ENCODE assay signal across 16 cellular contexts in genomic region chr1:64963466-64963865, GRCh38. TPM values are rescaled to one million over a fixed set of nuclear protein-coding genes. Genes with fewer than 3 reads are reported as not detected.
DNase-seq lines count a peak whose midpoint lies in the region; ATAC-seq, FAIRE-seq and TF ChIP-seq lines count a peak whose summit lies in the region.
"Had no signal": no experiment of that assay in that cellular context is flagged by ENCODE, and none has a peak within 500 bp of the region (broad histone marks: within the 10 kb centered on the region; RNA-seq: fewer than 3 reads in every experiment).

No MANE protein-coding gene starts in this region.

- H3K36me3 Mint-ChIP-seq in CD8-positive, alpha-beta T cell, result peaks cover 16% of the 10 kb centered on the region
- H3K36me3 Mint-ChIP-seq in endothelial cell (ENCODE audit: low read depth, unreplicated experiment), result peaks cover 13% of the 10 kb centered on the region

- peaks cover 49% of the 10 kb centered on the region for H3K79me2 ChIP-seq in SU-DHL-6 (ENCODE audit: insufficient read depth, low read length)

- H3K4me3 ChIP-seq in A549, result peak overlapping the region; percentile 86; the same call in 2 of the 3 replicates
- no peak overlapping the region for H3K4me3 ChIP-seq in CD8-positive, alpha-beta T cell (ENCODE audit: low read depth, low read length)
- H3K4me3 ChIP-seq in SU-DHL-6 (ENCODE audit: insufficient read depth, low read length, poor library complexity, severe bottlenecking), result no peak overlapping the region
- H3K4me3 ChIP-seq: ascending aorta, esophagus muscularis mucosa had no signal

- no peaks in the 10 kb centered on the region for H3K9me3 Mint-ChIP-seq in CD8-positive, alpha-beta T cell
- H3K9me3 Mint-ChIP-seq in endothelial cell (ENCODE audit: unreplicated experiment), result no peaks in the 10 kb centered on the region

- peaks cover 68% of the 10 kb centered on the region for H3K4me1 ChIP-seq in A549
- peaks cover 78% of the 10 kb centered on the region for H3K4me1 ChIP-seq in CD8-positive, alpha-beta T cell (ENCODE audit: insufficient read depth, low read length)
- H3K4me1 ChIP-seq: BE2C had no signal

- peak overlapping the region; percentile 15 for H3K27ac Mint-ChIP-seq in CD8-positive, alpha-beta T cell
- no peak overlapping the region for H3K27ac Mint-ChIP-seq in endothelial cell (ENCODE audit: unreplicated experiment)

- DNase-seq in A549 (ENCODE audit: low read depth in 1 of 2, low spot score in 1 of 2) (no peak), endothelial cell (ENCODE audit: low spot score) (no peak), NCI-H1092 treated with DMSO at 0.1 percent for 48 hours (lab: John Stamatoyannopoulos, UW) (no peak), DMS153 (lab: John Stamatoyannopoulos, UW) (no peak), NCI-H69 (lab: John Stamatoyannopoulos, UW) (no peak)
- DNase-seq in CD8-positive, alpha-beta T cell, result no peak
- DNase-seq: BE2C; cortex of kidney; heart left ventricle; kidney glomerular epithelial cell; stimulated activated CD4-positive, alpha-beta T cell treated with anti-CD3 and anti-CD28 coated beads, Interleukin-12 subunit alpha, Interleukin-12 subunit beta, amount 100 ng/mL, for 4 hours had no signal

- H3K27ac ChIP-seq in A549 (no peak overlapping the region), SU-DHL-6 (ENCODE audit: low read depth, low read length) (no peak overlapping the region)
- H3K27ac ChIP-seq in CD8-positive, alpha-beta T cell (ENCODE audit: low read depth, low read length), result no peak overlapping the region
- H3K27ac ChIP-seq: ascending aorta, esophagus muscularis mucosa, heart left ventricle, RWPE1 had no signal

- peaks cover 80% of the 10 kb centered on the region for H3K4me1 Mint-ChIP-seq in CD8-positive, alpha-beta T cell (ENCODE audit: low read depth)
- peaks cover 62% of the 10 kb centered on the region for H3K4me1 Mint-ChIP-seq in endothelial cell (ENCODE audit: unreplicated experiment)

- POLR2A ChIA-PET in A549 (lab: Yijun Ruan, JAX), result no interaction called here
- POLR2A ChIA-PET in CD8-positive, alpha-beta T cell (lab: Charles Lee), result interaction anchor here (2.0 kb wide), 1 partner anchor 86 kb away, joined by 11 read pairs; no protein-coding TSS in a partner anchor

- peak overlapping the region; percentile 84 for H3K4me3 Mint-ChIP-seq in CD8-positive, alpha-beta T cell
- H3K4me3 Mint-ChIP-seq in endothelial cell (ENCODE audit: unreplicated experiment), result peak overlapping the region; percentile 72

- TF ChIP-seq RAD21 in A549 (conservative IDR thresholded peaks at IDR 0.05 in 1 of 2, IDR thresholded peaks at IDR 0.05 in 1 of 2), result no peak

- no peaks in the 10 kb centered on the region for H3K36me3 ChIP-seq in CD8-positive, alpha-beta T cell (ENCODE audit: insufficient read depth, low read length)
- no peaks in the 10 kb centered on the region for H3K36me3 ChIP-seq in SU-DHL-6 (ENCODE audit: low read length)
- H3K36me3 ChIP-seq: ascending aorta, BE2C, esophagus muscularis mucosa had no signal

- no peak overlapping the region for H2AFZ ChIP-seq in SU-DHL-6 (ENCODE audit: low read depth, low read length, severe bottlenecking)

- no peaks in the 10 kb centered on the region for H3K27me3 Mint-ChIP-seq in CD8-positive, alpha-beta T cell (ENCODE audit: low read depth)
- peaks cover 8% of the 10 kb centered on the region for H3K27me3 Mint-ChIP-seq in endothelial cell (ENCODE audit: unreplicated experiment)

- no peaks in the 10 kb centered on the region for H3K9me2 ChIP-seq in SU-DHL-6 (replicated peaks; ENCODE audit: insufficient read depth, low read length)

- H4K20me1 ChIP-seq in SU-DHL-6 (ENCODE audit: low read depth, low read length), result peaks cover 52% of the 10 kb centered on the region

- H3K9me3 ChIP-seq in A549 (no peaks in the 10 kb centered on the region), SU-DHL-6 (ENCODE audit: insufficient read depth, low read length) (no peaks in the 10 kb centered on the region)
- no peaks in the 10 kb centered on the region for H3K9me3 ChIP-seq in CD8-positive, alpha-beta T cell (ENCODE audit: low read length)
- H3K9me3 ChIP-seq: ascending aorta, BE2C, esophagus muscularis mucosa, heart left ventricle had no signal

- no peak for FAIRE-seq in A549 (lab: Jason Lieb, UNC)

- WGBS in A549 (ENCODE audit: missing lambda C conversion rate), result 94% methylated on average over 5 of the region's 5 CpGs

- no peak overlapping the region for H3K9ac ChIP-seq in SU-DHL-6 (ENCODE audit: low read length)

- H3K27me3 ChIP-seq in CD8-positive, alpha-beta T cell (ENCODE audit: insufficient read depth, low read length), result no peaks in the 10 kb centered on the region
- no peaks in the 10 kb centered on the region for H3K27me3 ChIP-seq in SU-DHL-6 (ENCODE audit: low read length)
- H3K27me3 ChIP-seq: ascending aorta, BE2C, esophagus muscularis mucosa, heart left ventricle had no signal

- CTCF ChIA-PET in A549 (lab: Yijun Ruan, JAX), result no interaction called here
- CTCF ChIA-PET in CD8-positive, alpha-beta T cell (lab: Charles Lee), result interaction anchor here (2.6 kb wide), 1 partner anchor 112 kb away, joined by 11 read pairs; no protein-coding TSS in a partner anchor

- intact Hi-C loops in CD8-positive, alpha-beta T cell (cut with DNase I, micrococcal nuclease), result loop anchor here (2.0 to 10.0 kb wide), 4 partner anchors 15 to 1369 kb away; partner anchors contain the start of genes PGM1 (in 1 of the 2) and RAVER2 (in 1 of the 2)

- TF ChIP-seq CTCF in A549 (IDR thresholded peaks at IDR 0.05) (no peak), SU-DHL-6 (IDR thresholded peaks at IDR 0.05; ENCODE audit: insufficient read depth, low read length, poor library complexity, severe bottlenecking) (no peak), endothelial cell (IDR thresholded peaks at IDR 0.05; ENCODE audit: unreplicated experiment) (no peak)
- TF ChIP-seq CTCF in CD8-positive, alpha-beta T cell (IDR thresholded peaks at IDR 0.05), result no peak

- TF ChIP-seq EP300 in A549 (IDR thresholded peaks at IDR 0.05), result no peak

- H3F3A ChIP-seq in SU-DHL-6 (ENCODE audit: insufficient read depth), result no peaks in the 10 kb centered on the region

- H3K4me2 ChIP-seq in A549, result peak overlapping the region; percentile 68
- H3K4me2 ChIP-seq in SU-DHL-6 (ENCODE audit: low read depth, low read length, poor library complexity, severe bottlenecking), result peak overlapping the region; percentile 6

- no peak for TF ChIP-seq POLR2A in A549 (IDR thresholded peaks at IDR 0.05; ENCODE audit: low read length)

- ATAC-seq in A549 (no peak), HG02588 (IDR thresholded peaks at IDR 0.05; ENCODE audit: unreplicated experiment) (no peak)
- no peak for ATAC-seq in CD8-positive, alpha-beta T cell
- ATAC-seq: heart left ventricle had no signal

TF ChIP-seq in A549, 52 proteins besides CTCF, POLR2A, EP300 and RAD21:
- TF ChIP-seq, protein P1, sequence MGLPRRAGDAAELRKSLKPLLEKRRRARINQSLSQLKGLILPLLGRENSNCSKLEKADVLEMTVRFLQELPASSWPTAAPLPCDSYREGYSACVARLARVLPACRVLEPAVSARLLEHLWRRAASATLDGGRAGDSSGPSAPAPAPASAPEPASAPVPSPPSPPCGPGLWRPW (IDR thresholded peaks at IDR 0.05), result no peak
- no peak for TF ChIP-seq HOXB13 (CRISPR knock-in tag; IDR thresholded peaks at IDR 0.05; ENCODE audit: low read depth)
- no peak for TF ChIP-seq JUN (IDR thresholded peaks at IDR 0.05)
- no peak for TF ChIP-seq CBX8 (IDR thresholded peaks at IDR 0.05)
- no peak for TF ChIP-seq CHD4 (IDR thresholded peaks at IDR 0.05; ENCODE audit: borderline replicate concordance)
- TF ChIP-seq, protein P2, sequence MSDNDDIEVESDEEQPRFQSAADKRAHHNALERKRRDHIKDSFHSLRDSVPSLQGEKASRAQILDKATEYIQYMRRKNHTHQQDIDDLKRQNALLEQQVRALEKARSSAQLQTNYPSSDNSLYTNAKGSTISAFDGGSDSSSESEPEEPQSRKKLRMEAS (IDR thresholded peaks at IDR 0.05), result no peak
- no peak for TF ChIP-seq MAZ (IDR thresholded peaks at IDR 0.05; ENCODE audit: borderline replicate concordance, low read depth, low read length)
- TF ChIP-seq ESRRA (IDR thresholded peaks at IDR 0.05; ENCODE audit: borderline replicate concordance, low read length), result no peak
- TF ChIP-seq ZNF302 (CRISPR knock-in tag; IDR thresholded peaks at IDR 0.05), result no peak
- TF ChIP-seq, protein P3, sequence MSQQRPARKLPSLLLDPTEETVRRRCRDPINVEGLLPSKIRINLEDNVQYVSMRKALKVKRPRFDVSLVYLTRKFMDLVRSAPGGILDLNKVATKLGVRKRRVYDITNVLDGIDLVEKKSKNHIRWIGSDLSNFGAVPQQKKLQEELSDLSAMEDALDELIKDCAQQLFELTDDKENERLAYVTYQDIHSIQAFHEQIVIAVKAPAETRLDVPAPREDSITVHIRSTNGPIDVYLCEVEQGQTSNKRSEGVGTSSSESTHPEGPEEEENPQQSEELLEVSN (IDR thresholded peaks at IDR 0.05; ENCODE audit: borderline replicate concordance, low read depth), result no peak
- TF ChIP-seq, protein P4, sequence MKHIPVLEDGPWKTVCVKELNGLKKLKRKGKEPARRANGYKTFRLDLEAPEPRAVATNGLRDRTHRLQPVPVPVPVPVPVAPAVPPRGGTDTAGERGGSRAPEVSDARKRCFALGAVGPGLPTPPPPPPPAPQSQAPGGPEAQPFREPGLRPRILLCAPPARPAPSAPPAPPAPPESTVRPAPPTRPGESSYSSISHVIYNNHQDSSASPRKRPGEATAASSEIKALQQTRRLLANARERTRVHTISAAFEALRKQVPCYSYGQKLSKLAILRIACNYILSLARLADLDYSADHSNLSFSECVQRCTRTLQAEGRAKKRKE (CRISPR knock-in tag; IDR thresholded peaks at IDR 0.05; ENCODE audit: low read depth), result no peak
TF ChIP-seq in A549: peak in this region for 0.

RNA-seq across cellular contexts. Expression of gene JAK1, which starts 2.9 kb away (rescaled TPM):
- 156 and 159 TPM in 2 replicates for polyA plus RNA-seq in A549 (2011; rRNA removed)
- 70.5 and 85.3 TPM in 2 replicates for polyA plus RNA-seq in A549 (2012; cell fraction: cytosol; rRNA removed)
- polyA plus RNA-seq in A549 (2012; cell fraction: nucleus; rRNA removed), result 54.7 and 109 TPM in 2 replicates
- 110 to 123 TPM (median 114 TPM) in 3 replicates for polyA plus RNA-seq in A549 (2017; fragmentation: RNase III; extraction: RNeasy Plus Mini Kit Qiagen cat#74134 plus additional on column Dnase treatment)
- 197 and 200 TPM in 2 replicates for polyA minus RNA-seq in A549 (2011; rRNA and poly(A)+ RNA removed)
- total RNA-seq in CD8-positive, alpha-beta T cell, result 100 to 1,000 TPM; 280 to 298 TPM
- 202 TPM for total RNA-seq in endothelial cell (ENCODE audit: unreplicated experiment)
